ENCODE assay signal across 8 cellular contexts in genomic region chr15:31396881-31397560, GRCh38.
A peak's percentile ranks its signal among the peaks of the same experiment; 100 is the strongest.
DNase-seq lines count a peak whose midpoint lies in the region; ATAC-seq and TF ChIP-seq lines count a peak whose summit lies in the region.

No MANE protein-coding gene starts in this region.

- intact Hi-C loops in CD14-positive monocyte (cut with micrococcal nuclease): loop anchor here (5.0 to 10.0 kb wide), 2 partner anchors 35 to 88 kb away; no protein-coding TSS in a partner anchor

- H2AFZ ChIP-seq in SK-N-SH (ENCODE audit: low read depth): peak overlapping the region; percentile 51; the same call in 1 of the 2 replicates

- H3K79me2 ChIP-seq in SK-N-SH (ENCODE audit: insufficient read depth): no peaks in the 10 kb centered on the region

- H3K4me2 ChIP-seq in SK-N-SH: no peak overlapping the region

- no peaks in the 10 kb centered on the region for H3K27me3 ChIP-seq in SK-N-SH (ENCODE audit: insufficient read depth)

- H3K4me3 ChIP-seq in SK-N-SH (ENCODE audit: low read depth in 2 of 2, low read length in 1 of 2): peak overlapping the region in 1 of 2 experiments; percentile 25; a peak in 2 of 4 replicates

- DNase-seq in CD14-positive monocyte (ENCODE audit: low spot score): peak; percentile 88
- DNase-seq in SK-N-SH: peak; percentile 82
- DNase-seq in foreskin melanocyte: peak; percentile 55
- peak; percentile 73 for DNase-seq in omental fat pad (ENCODE audit: low spot score)
- no peak for DNase-seq in activated effector memory CD4-positive, alpha-beta T cell treated with anti-CD3 and anti-CD28 coated beads, Interleukin-2, amount 50 U/mL, for 16 hours

- H3K9ac ChIP-seq in SK-N-SH: no peak overlapping the region

- 42% methylated on average over 6 of the region's 27 CpGs for WGBS in SK-N-SH (ENCODE audit: low lambda C conversion rate)

- H3K27ac ChIP-seq in SK-N-SH (ENCODE audit: low read depth in 2 of 2, low read length in 1 of 2): peak overlapping the region in 1 of 2 experiments; percentile 98; a peak in 3 of 4 replicates

- POLR2A ChIA-PET in SK-N-SH (lab: Yijun Ruan, JAX): interaction anchor here (1.6 to 2.2 kb wide), 2 partner anchors 43 to 71 kb away, joined by 5 to 8 read pairs; partner anchors contain the start of gene KLF13

- TF ChIP-seq CTCF in CD14-positive monocyte (IDR thresholded peaks at IDR 0.05) (no peak), SK-N-SH (IDR thresholded peaks at IDR 0.05) (no peak), omental fat pad (IDR thresholded peaks at IDR 0.05) (no peak)

- no peaks in the 10 kb centered on the region for H4K20me1 ChIP-seq in SK-N-SH (ENCODE audit: insufficient read depth)

- TF ChIP-seq RAD21 in SK-N-SH (IDR thresholded peaks at IDR 0.05; ENCODE audit: low read length): peak; percentile 48

- no peaks in the 10 kb centered on the region for H3K36me3 ChIP-seq in SK-N-SH (replicated peaks in 1 of 2; ENCODE audit: control insufficient read depth in 1 of 2, insufficient read depth in 2 of 2, low read length in 1 of 2)

- no peaks in the 10 kb centered on the region for H3K9me3 ChIP-seq in SK-N-SH

- H3K4me1 Mint-ChIP-seq in CD14-positive monocyte (peaks cover 32% of the 10 kb centered on the region), IgD-negative memory B cell (peaks cover 4 to 12% (median 5%) of the 10 kb centered on the region in 3 donors)

- H3K36me3 Mint-ChIP-seq in CD14-positive monocyte: peaks cover 0 to 6% of the 10 kb centered on the region in 2 donors
- no peaks in the 10 kb centered on the region for H3K36me3 Mint-ChIP-seq in IgD-negative memory B cell

- peaks cover 4% of the 10 kb centered on the region for H3F3A ChIP-seq in SK-N-SH (replicated peaks; ENCODE audit: insufficient read depth)

- H3K27ac Mint-ChIP-seq in CD14-positive monocyte: peak overlapping the region in 4 of 7 donors; percentile 58 to 75 (median 62)
- no peak overlapping the region for H3K27ac Mint-ChIP-seq in IgD-negative memory B cell

- H3K4me3 Mint-ChIP-seq in CD14-positive monocyte (peak overlapping the region; percentile 31 to 39), IgD-negative memory B cell (peak overlapping the region in 3 of 4 donors; percentile 48 to 78 (median 51))

- H3K9me2 ChIP-seq in SK-N-SH: no peaks in the 10 kb centered on the region

- TF ChIP-seq EP300 in SK-N-SH (IDR thresholded peaks at IDR 0.05; ENCODE audit: borderline replicate concordance in 1 of 2, low read depth in 1 of 2, low read length in 1 of 2): 0 out of 4 replicates have a peak, but pooled peaks of 1 of the 2 experiments have one; percentile 1

- H3K9me3 Mint-ChIP-seq in CD14-positive monocyte (peaks cover 0 to 6% (median 0%) of the 10 kb centered on the region in 7 donors), IgD-negative memory B cell (no peaks in the 10 kb centered on the region)

- ATAC-seq in omental fat pad (ENCODE audit: low FRiP score) (peak; percentile 94), HG02642 (IDR thresholded peaks at IDR 0.05; ENCODE audit: poor library complexity, unreplicated experiment) (no peak), HG03045 (IDR thresholded peaks at IDR 0.05; ENCODE audit: unreplicated experiment) (no peak)

- CTCF ChIA-PET in SK-N-SH (lab: Yijun Ruan, JAX): interaction anchor here (0.7 to 4.2 kb wide), 7 partner anchors 31 to 182 kb away, joined by 3 to 28 read pairs (median 8); no protein-coding TSS in a partner anchor

- H3K27me3 Mint-ChIP-seq in CD14-positive monocyte (ENCODE audit: low read depth in 3 of 3) (peaks cover 21 to 33% (median 28%) of the 10 kb centered on the region in 3 donors), IgD-negative memory B cell (no peaks in the 10 kb centered on the region)

- H3K4me1 ChIP-seq in SK-N-SH (ENCODE audit: control insufficient read depth in 1 of 2, insufficient read depth in 2 of 2, low read depth in 1 of 2, low read length in 1 of 2): peaks cover 3 to 54% of the 10 kb centered on the region in 2 experiments; a peak in 2 of 4 replicates

TF ChIP-seq in SK-N-SH, 30 proteins besides CTCF, POLR2A, EP300 and RAD21:
- 0 out of 2 replicates have a peak, but pooled peaks have one; percentile 16 for TF ChIP-seq SMC3 (IDR thresholded peaks at IDR 0.05; ENCODE audit: low read depth, low read length)
- no peak for TF ChIP-seq FOXM1 (IDR thresholded peaks at IDR 0.05; ENCODE audit: low read depth)
- peak; percentile 18 for TF ChIP-seq CHD2 (IDR thresholded peaks at IDR 0.05; ENCODE audit: low read length, partially characterized antibody)

Comparison
In these comparisons a context has a peak if more than half of its experiments do, and no peak if none do; other contexts are left out.
1. H3K27ac Mint-ChIP-seq: peak in CD14-positive monocyte (4 of 7); none in IgD-negative memory B cell (0 of 3).